21 cellular contexts compared by ENCODE assay signal in the genomic region with DNA sequence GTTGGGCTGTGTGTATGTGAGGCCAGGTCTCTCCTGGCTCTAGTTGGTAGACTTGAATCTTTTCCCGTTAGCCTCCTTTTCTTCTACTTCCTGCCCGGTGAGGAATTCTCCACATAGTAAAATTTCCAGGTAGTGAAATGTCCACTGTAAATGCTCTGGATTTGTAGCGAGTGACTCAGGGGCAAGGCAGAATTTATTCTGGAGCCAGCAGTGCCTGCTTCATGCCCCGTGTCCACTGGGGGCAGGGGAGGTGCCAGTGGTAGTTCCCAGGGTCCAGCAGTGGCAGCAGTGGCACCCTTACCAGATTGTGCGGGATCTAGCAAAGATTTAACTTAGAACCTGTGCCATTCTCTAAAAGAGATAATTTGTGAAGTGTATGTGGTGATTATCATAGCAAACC.
A peak's percentile ranks its signal among the peaks of the same experiment; 100 is the strongest.
DNase-seq lines count a peak whose midpoint lies in the region; ATAC-seq and TF ChIP-seq lines count a peak whose summit lies in the region.
"Had no signal": no experiment of that assay in that cellular context is flagged by ENCODE, and none has a peak within 500 bp of the region (broad histone marks: within the 10 kb centered on the region; RNA-seq: fewer than 3 reads in every experiment).

No MANE protein-coding gene starts in this region.

- H3K9ac ChIP-seq in SK-N-SH: no peak overlapping the region

- no peak for TF ChIP-seq EP300 in SK-N-SH (IDR thresholded peaks at IDR 0.05; ENCODE audit: borderline replicate concordance in 1 of 2, low read depth in 1 of 2, low read length in 1 of 2)

- H3K4me1 Mint-ChIP-seq in stimulated activated naive B cell treated with anti-CD40 and anti-IgM and Interleukin-4, amounts not matched to agents 10 μg/mL and 1 μg/mL and 100 μg/mL, for 72 hours: peaks cover 36 to 55% of the 10 kb centered on the region in 2 donors
- H3K4me1 Mint-ChIP-seq in activated CD4-positive, alpha-beta memory T cell treated with anti-CD3 and anti-CD28 coated beads, Interleukin-2, amount 10 ng/mL, durations not matched to agents 7 days and 5 days: peaks cover 12% of the 10 kb centered on the region
- H3K4me1 Mint-ChIP-seq: immature natural killer cell; naive thymus-derived CD4-positive, alpha-beta T cell had no signal

- H3K4me3 ChIP-seq in SK-N-SH (ENCODE audit: low read depth in 2 of 2, low read length in 1 of 2) (no peak overlapping the region), foreskin fibroblast (ENCODE audit: low read depth in 1 of 2, low read length in 2 of 2) (no peak overlapping the region)
- H3K4me3 ChIP-seq: heart right ventricle had no signal

- H3K27me3 ChIP-seq in SK-N-SH (ENCODE audit: insufficient read depth): no peaks in the 10 kb centered on the region
- H3K27me3 ChIP-seq: heart right ventricle had no signal

- no peak for ATAC-seq in SK-N-SH treated with all-trans-retinoic acid at 6 μM for 48 hours
- ATAC-seq in stimulated activated naive B cell treated with anti-CD40 and anti-IgM and Interleukin-4, amounts not matched to agents 10 μg/mL and 1 μg/mL and 100 μg/mL, for 72 hours (replicated peaks): no peak
- no peak for ATAC-seq in HG02588 (IDR thresholded peaks at IDR 0.05; ENCODE audit: unreplicated experiment)
- ATAC-seq: activated CD4-positive, CD25-positive, alpha-beta regulatory T cell treated with anti-CD3 and anti-CD28 coated beads, Interleukin-2, amount 50 U/mL, for 24 hours; heart right ventricle; naive thymus-derived CD4-positive, alpha-beta T cell had no signal

- H3K4me1 ChIP-seq in SK-N-SH (ENCODE audit: control insufficient read depth in 1 of 2, insufficient read depth in 2 of 2, low read depth in 1 of 2, low read length in 1 of 2): peaks cover 3 to 4% of the 10 kb centered on the region in 2 experiments; a peak in 2 of 4 replicates

- no peak overlapping the region for H3K27ac ChIP-seq in SK-N-SH (ENCODE audit: low read depth in 2 of 2, low read length in 1 of 2)
- H3K27ac ChIP-seq: 22Rv1, heart right ventricle had no signal

- peaks cover 5% of the 10 kb centered on the region in 2 donors for H3K9me3 Mint-ChIP-seq in stimulated activated naive B cell treated with anti-CD40 and anti-IgM and Interleukin-4, amounts not matched to agents 10 μg/mL and 1 μg/mL and 100 μg/mL, for 72 hours
- H3K9me3 Mint-ChIP-seq in activated CD4-positive, alpha-beta memory T cell treated with anti-CD3 and anti-CD28 coated beads, Interleukin-2, amount 10 ng/mL, durations not matched to agents 7 days and 5 days: peaks cover under 1% of the 10 kb centered on the region
- H3K9me3 Mint-ChIP-seq: immature natural killer cell had no signal

- no peak for DNase-seq in SK-N-SH
- peak; percentile 25 for DNase-seq in RKO (ENCODE audit: low spot score)
- DNase-seq in foreskin fibroblast: no peak
- no peak for DNase-seq in stimulated activated naive B cell treated with anti-CD40 and anti-IgM and Interleukin-4, amounts not matched to agents 10 μg/mL and 1 μg/mL and 100 μg/mL, for 72 hours
- no peak for DNase-seq in KBM-7
- DNase-seq in activated CD4-positive, alpha-beta memory T cell treated with anti-CD3 and anti-CD28 coated beads, Interleukin-2, amount 10 ng/mL, durations not matched to agents 7 days and 5 days: no peak
- DNase-seq: effector CD4-positive, alpha-beta T cell; heart right ventricle; immature natural killer cell; MV-4-11; naive thymus-derived CD4-positive, alpha-beta T cell; NCI-H2081 treated with DMSO at 0.1 percent for 48 hours; NCI-H69; posterior cingulate gyrus; small intestine; stimulated activated CD4-positive, alpha-beta T cell treated with anti-CD3 and anti-CD28 coated beads, Interleukin-4, amount 100 ng/mL, for 4 hours had no signal

- in situ Hi-C loops in KBM-7 (cut with MboI; ENCODE audit: low pct_unique_long_range_greater_than_20kb, low sequenced_read_pairs): no loop called here

- TF ChIP-seq RAD21 in SK-N-SH (IDR thresholded peaks at IDR 0.05; ENCODE audit: low read length): no peak

- peaks cover 9 to 32% of the 10 kb centered on the region in 2 donors for H3K36me3 Mint-ChIP-seq in stimulated activated naive B cell treated with anti-CD40 and anti-IgM and Interleukin-4, amounts not matched to agents 10 μg/mL and 1 μg/mL and 100 μg/mL, for 72 hours
- H3K36me3 Mint-ChIP-seq in activated CD4-positive, alpha-beta memory T cell treated with anti-CD3 and anti-CD28 coated beads, Interleukin-2, amount 10 ng/mL, durations not matched to agents 7 days and 5 days (ENCODE audit: low read depth): no peaks in the 10 kb centered on the region
- H3K36me3 Mint-ChIP-seq: CD14-positive monocyte; naive thymus-derived CD4-positive, alpha-beta T cell had no signal

- TF ChIP-seq CTCF in SK-N-SH (IDR thresholded peaks at IDR 0.05): 0 out of 2 replicates have a peak, but pooled peaks have one; percentile 10
- TF ChIP-seq CTCF in foreskin fibroblast (IDR thresholded peaks at IDR 0.05; ENCODE audit: low read depth, low read length): peak; percentile 9

- H3F3A ChIP-seq in SK-N-SH (replicated peaks; ENCODE audit: insufficient read depth): no peaks in the 10 kb centered on the region

- peak overlapping the region; percentile 99 for H3K27ac Mint-ChIP-seq in stimulated activated naive B cell treated with anti-CD40 and anti-IgM and Interleukin-4, amounts not matched to agents 10 μg/mL and 1 μg/mL and 100 μg/mL, for 72 hours
- no peak overlapping the region for H3K27ac Mint-ChIP-seq in activated CD4-positive, alpha-beta memory T cell treated with anti-CD3 and anti-CD28 coated beads, Interleukin-2, amount 10 ng/mL, durations not matched to agents 7 days and 5 days
- H3K27ac Mint-ChIP-seq: CD14-positive monocyte; immature natural killer cell; naive thymus-derived CD4-positive, alpha-beta T cell had no signal

- no peak overlapping the region for H3K4me2 ChIP-seq in SK-N-SH

- peaks cover 0 to 4% of the 10 kb centered on the region in 2 donors for H3K27me3 Mint-ChIP-seq in stimulated activated naive B cell treated with anti-CD40 and anti-IgM and Interleukin-4, amounts not matched to agents 10 μg/mL and 1 μg/mL and 100 μg/mL, for 72 hours
- H3K27me3 Mint-ChIP-seq in activated CD4-positive, alpha-beta memory T cell treated with anti-CD3 and anti-CD28 coated beads, Interleukin-2, amount 10 ng/mL, durations not matched to agents 7 days and 5 days: peaks cover 11% of the 10 kb centered on the region

- H3K4me3 Mint-ChIP-seq in stimulated activated naive B cell treated with anti-CD40 and anti-IgM and Interleukin-4, amounts not matched to agents 10 μg/mL and 1 μg/mL and 100 μg/mL, for 72 hours: no peak overlapping the region
- no peak overlapping the region for H3K4me3 Mint-ChIP-seq in activated CD4-positive, alpha-beta memory T cell treated with anti-CD3 and anti-CD28 coated beads, Interleukin-2, amount 10 ng/mL, durations not matched to agents 7 days and 5 days
- H3K4me3 Mint-ChIP-seq: immature natural killer cell; naive thymus-derived CD4-positive, alpha-beta T cell had no signal

- no peaks in the 10 kb centered on the region for H4K20me1 ChIP-seq in SK-N-SH (ENCODE audit: insufficient read depth)

- no peaks in the 10 kb centered on the region for H3K36me3 ChIP-seq in SK-N-SH (replicated peaks in 1 of 2; ENCODE audit: control insufficient read depth in 1 of 2, insufficient read depth in 2 of 2, low read length in 1 of 2)
- H3K36me3 ChIP-seq: heart right ventricle had no signal

- H3K79me2 ChIP-seq in SK-N-SH (ENCODE audit: insufficient read depth): no peaks in the 10 kb centered on the region

- WGBS in SK-N-SH (ENCODE audit: low lambda C conversion rate): 86% methylated on average over 5 of the region's 5 CpGs

- H3K9me2 ChIP-seq in SK-N-SH: no peaks in the 10 kb centered on the region

- CTCF ChIA-PET in SK-N-SH (lab: Yijun Ruan, JAX): no interaction called here
- CTCF ChIA-PET in activated CD4-positive, alpha-beta memory T cell treated with anti-CD3 and anti-CD28 coated beads, Interleukin-2, amount 10 ng/mL, durations not matched to agents 7 days and 5 days (lab: Charles Lee): no interaction called here

- H2AFZ ChIP-seq in SK-N-SH (ENCODE audit: low read depth): no peak overlapping the region

- POLR2A ChIA-PET in SK-N-SH (lab: Yijun Ruan, JAX): no interaction called here
- POLR2A ChIA-PET in activated CD4-positive, alpha-beta memory T cell treated with anti-CD3 and anti-CD28 coated beads, Interleukin-2, amount 10 ng/mL, durations not matched to agents 7 days and 5 days (lab: Charles Lee): no interaction called here

- no peaks in the 10 kb centered on the region for H3K9me3 ChIP-seq in SK-N-SH
- H3K9me3 ChIP-seq: heart right ventricle had no signal

TF ChIP-seq in SK-N-SH treated with all-trans-retinoic acid at 6 μM for 48 hours, 23 proteins besides CTCF, POLR2A, EP300 and RAD21 (continues in another document):
- TF ChIP-seq GLIS3 (CRISPR knock-in tag; IDR thresholded peaks at IDR 0.05): no peak
- TF ChIP-seq RARB (CRISPR knock-in tag; IDR thresholded peaks at IDR 0.05): no peak
- no peak for TF ChIP-seq BACH2 (CRISPR knock-in tag; IDR thresholded peaks at IDR 0.05; ENCODE audit: borderline replicate concordance)
- TF ChIP-seq PPARA (CRISPR knock-in tag; IDR thresholded peaks at IDR 0.05; ENCODE audit: borderline replicate concordance): no peak
- no peak for TF ChIP-seq ZNF8 (CRISPR knock-in tag; IDR thresholded peaks at IDR 0.05)
- TF ChIP-seq, protein P1, sequence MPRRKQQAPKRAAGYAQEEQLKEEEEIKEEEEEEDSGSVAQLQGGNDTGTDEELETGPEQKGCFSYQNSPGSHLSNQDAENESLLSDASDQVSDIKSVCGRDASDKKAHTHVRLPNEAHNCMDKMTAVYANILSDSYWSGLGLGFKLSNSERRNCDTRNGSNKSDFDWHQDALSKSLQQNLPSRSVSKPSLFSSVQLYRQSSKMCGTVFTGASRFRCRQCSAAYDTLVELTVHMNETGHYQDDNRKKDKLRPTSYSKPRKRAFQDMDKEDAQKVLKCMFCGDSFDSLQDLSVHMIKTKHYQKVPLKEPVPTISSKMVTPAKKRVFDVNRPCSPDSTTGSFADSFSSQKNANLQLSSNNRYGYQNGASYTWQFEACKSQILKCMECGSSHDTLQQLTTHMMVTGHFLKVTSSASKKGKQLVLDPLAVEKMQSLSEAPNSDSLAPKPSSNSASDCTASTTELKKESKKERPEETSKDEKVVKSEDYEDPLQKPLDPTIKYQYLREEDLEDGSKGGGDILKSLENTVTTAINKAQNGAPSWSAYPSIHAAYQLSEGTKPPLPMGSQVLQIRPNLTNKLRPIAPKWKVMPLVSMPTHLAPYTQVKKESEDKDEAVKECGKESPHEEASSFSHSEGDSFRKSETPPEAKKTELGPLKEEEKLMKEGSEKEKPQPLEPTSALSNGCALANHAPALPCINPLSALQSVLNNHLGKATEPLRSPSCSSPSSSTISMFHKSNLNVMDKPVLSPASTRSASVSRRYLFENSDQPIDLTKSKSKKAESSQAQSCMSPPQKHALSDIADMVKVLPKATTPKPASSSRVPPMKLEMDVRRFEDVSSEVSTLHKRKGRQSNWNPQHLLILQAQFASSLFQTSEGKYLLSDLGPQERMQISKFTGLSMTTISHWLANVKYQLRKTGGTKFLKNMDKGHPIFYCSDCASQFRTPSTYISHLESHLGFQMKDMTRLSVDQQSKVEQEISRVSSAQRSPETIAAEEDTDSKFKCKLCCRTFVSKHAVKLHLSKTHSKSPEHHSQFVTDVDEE (CRISPR knock-in tag; IDR thresholded peaks at IDR 0.05): no peak
- no peak for TF ChIP-seq ZNF70 (CRISPR knock-in tag; IDR thresholded peaks at IDR 0.05)
- TF ChIP-seq TCF4 (CRISPR knock-in tag; IDR thresholded peaks at IDR 0.05; ENCODE audit: borderline replicate concordance): no peak
- no peak for TF ChIP-seq ZNF565 (CRISPR knock-in tag; conservative IDR thresholded peaks at IDR 0.05; ENCODE audit: low read depth)
